Comparison of ENCODE assay signal across 24 cellular contexts in the genomic region with DNA sequence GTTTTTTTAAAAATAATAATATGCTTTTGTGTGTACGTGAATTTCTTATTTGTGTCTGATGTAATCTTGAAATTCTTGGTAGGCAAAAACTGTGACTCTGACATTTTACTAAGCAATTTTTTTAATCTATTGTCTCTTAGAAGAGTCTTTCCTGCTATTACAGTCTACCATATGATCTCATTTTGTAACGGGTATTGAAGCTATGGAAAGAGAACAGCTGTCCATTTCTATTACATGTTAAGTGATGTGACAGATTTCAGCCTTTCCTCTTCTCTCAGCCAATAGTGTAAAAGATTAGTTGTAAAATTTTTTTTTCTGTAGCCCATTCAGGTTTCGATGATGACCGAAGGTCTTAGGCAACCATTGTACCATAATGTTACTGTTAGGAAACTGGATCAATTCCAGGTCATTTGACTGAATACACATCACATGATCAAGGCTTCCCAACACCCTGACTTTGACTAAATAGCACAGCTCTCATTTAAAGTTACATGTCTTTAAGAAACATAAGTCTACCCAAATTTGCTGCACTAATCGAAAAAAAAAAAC.
A peak's percentile ranks its signal among the peaks of the same experiment; 100 is the strongest.
DNase-seq lines count a peak whose midpoint lies in the region; FAIRE-seq and TF ChIP-seq lines count a peak whose summit lies in the region.
"Had no signal": no experiment of that assay in that cellular context is flagged by ENCODE, and none has a peak within 500 bp of the region (broad histone marks: within the 10 kb centered on the region; RNA-seq: fewer than 3 reads in every experiment).

No MANE protein-coding gene starts in this region.

- H3K4me3 Mint-ChIP-seq in brain, result no peak overlapping the region
- H3K4me3 Mint-ChIP-seq in activated T-helper 1 cell treated with anti-CD3 and anti-CD28 coated beads, Interleukin-12 subunit alpha, Interleukin-12 subunit beta, Interleukin-2, Interleukin-4 antibody, amounts not matched to agents 30 ng/mL and 10 ng/mL and 1 ng/mL, durations not matched to agents 14 hours and 24 hours and 36 hours, result no peak overlapping the region
- H3K4me3 Mint-ChIP-seq: effector memory CD8-positive, alpha-beta T cell; IgD-negative memory B cell had no signal

- H3K9me3 ChIP-seq in Loucy (ENCODE audit: insufficient read depth, low read depth, low read length) (no peaks in the 10 kb centered on the region), thyroid gland (no peaks in the 10 kb centered on the region)
- H3K9me3 ChIP-seq: lower lobe of right lung, Peyer's patch, uterus had no signal

- no peak overlapping the region for H2AFZ ChIP-seq in Loucy (ENCODE audit: low read length)

- intact Hi-C loops in activated T-helper 1 cell treated with anti-CD3 and anti-CD28 coated beads, Interleukin-12 subunit alpha, Interleukin-12 subunit beta, Interleukin-2, Interleukin-4 antibody, amounts not matched to agents 30 ng/mL and 10 ng/mL and 1 ng/mL, durations not matched to agents 14 hours and 24 hours and 36 hours (cut with micrococcal nuclease), result no loop called here
- intact Hi-C loops in thyroid gland (cut with DNase I), result no loop called here

- DNase-seq in erythroblast (lab: John Stamatoyannopoulos, UW), result no peak
- no peak for DNase-seq in activated T-helper 1 cell treated with anti-CD3 and anti-CD28 coated beads, Interleukin-12 subunit alpha, Interleukin-12 subunit beta, Interleukin-2, Interleukin-4 antibody, amounts not matched to agents 30 ng/mL and 10 ng/mL and 1 ng/mL, durations not matched to agents 14 hours and 24 hours and 36 hours (ENCODE audit: low spot score)
- no peak for DNase-seq in thyroid gland
- no peak for DNase-seq in GM03348 (ENCODE audit: low spot score)
- DNase-seq: activated CD4-positive, alpha-beta T cell treated with anti-CD3 and anti-CD28 coated beads, Interleukin-2, amount 50 U/mL, for 4 hours; activated naive CD4-positive, alpha-beta T cell treated with Interleukin-2 at 50 U/mL for 16 hours; activated T-cell treated with anti-CD3 and anti-CD28 coated beads for 4 hours; C1 segment of cervical spinal cord; effector memory CD8-positive, alpha-beta T cell; foreskin fibroblast; hippocampal formation; islet precursor cell; lower lobe of right lung; NCI-H1694 treated with DMSO at 0.1 percent for 48 hours; NCI-H2227 treated with DMSO at 0.1 percent for 48 hours; nucleus accumbens; Peyer's patch; uterus; WERI-Rb-1 had no signal

- no peak for TF ChIP-seq CTCF in 22Rv1 (IDR thresholded peaks at IDR 0.05)
- TF ChIP-seq CTCF in Loucy (conservative IDR thresholded peaks at IDR 0.05; ENCODE audit: low read length), result no peak
- TF ChIP-seq CTCF in brain (conservative IDR thresholded peaks at IDR 0.05), result no peak
- no peak for TF ChIP-seq CTCF in thyroid gland (IDR thresholded peaks at IDR 0.05)

- 61 to 64% methylated on average over 5 of the region's 5 CpGs for WGBS in thyroid gland, 2 donors

- H3F3A ChIP-seq in Loucy (ENCODE audit: low read depth), result peaks cover 12% of the 10 kb centered on the region; the same call in 1 of the 2 replicates

- no peaks in the 10 kb centered on the region for H3K9me3 Mint-ChIP-seq in brain
- no peaks in the 10 kb centered on the region for H3K9me3 Mint-ChIP-seq in activated T-helper 1 cell treated with anti-CD3 and anti-CD28 coated beads, Interleukin-12 subunit alpha, Interleukin-12 subunit beta, Interleukin-2, Interleukin-4 antibody, amounts not matched to agents 30 ng/mL and 10 ng/mL and 1 ng/mL, durations not matched to agents 14 hours and 24 hours and 36 hours
- H3K9me3 Mint-ChIP-seq: effector memory CD8-positive, alpha-beta T cell; IgD-negative memory B cell had no signal

- no peaks in the 10 kb centered on the region for H3K36me3 Mint-ChIP-seq in brain
- no peaks in the 10 kb centered on the region for H3K36me3 Mint-ChIP-seq in activated T-helper 1 cell treated with anti-CD3 and anti-CD28 coated beads, Interleukin-12 subunit alpha, Interleukin-12 subunit beta, Interleukin-2, Interleukin-4 antibody, amounts not matched to agents 30 ng/mL and 10 ng/mL and 1 ng/mL, durations not matched to agents 14 hours and 24 hours and 36 hours (ENCODE audit: low read depth)

- H3K4me1 ChIP-seq in Loucy (ENCODE audit: insufficient read depth, low read length, poor library complexity, severe bottlenecking) (peaks cover 70% of the 10 kb centered on the region), thyroid gland (peaks cover 31 to 37% of the 10 kb centered on the region in 2 donors)
- H3K4me1 ChIP-seq: lower lobe of right lung, uterus had no signal

- H4K20me1 ChIP-seq in Loucy (ENCODE audit: insufficient read depth, low read length, poor library complexity, severe bottlenecking), result no peaks in the 10 kb centered on the region

- peak overlapping the region; percentile 9; the same call in 1 of the 2 replicates for H3K27ac ChIP-seq in 22Rv1
- H3K27ac ChIP-seq in thyroid gland, result no peak overlapping the region
- H3K27ac ChIP-seq: lower lobe of right lung, uterus, WERI-Rb-1 had no signal

- peak overlapping the region; percentile 48 for H3K4me2 ChIP-seq in Loucy (ENCODE audit: low read depth, low read length, poor library complexity, severe bottlenecking)

- no peaks in the 10 kb centered on the region for H3K36me3 ChIP-seq in Loucy (ENCODE audit: insufficient read depth, low read length)
- no peaks in the 10 kb centered on the region for H3K36me3 ChIP-seq in thyroid gland
- H3K36me3 ChIP-seq: lower lobe of right lung, Peyer's patch, uterus, WERI-Rb-1 had no signal

- peak; percentile 43 for FAIRE-seq in islet of Langerhans (lab: Jason Lieb, UNC)

- H3K4me3 ChIP-seq in Loucy (ENCODE audit: low read length, poor library complexity, severe bottlenecking) (peak overlapping the region; percentile 13), thyroid gland (replicated peaks in 1 of 3) (no peak overlapping the region)
- H3K4me3 ChIP-seq: lower lobe of right lung, Peyer's patch, uterus had no signal

- H3K27me3 ChIP-seq in Loucy (ENCODE audit: insufficient read depth, low read length, poor library complexity, severe bottlenecking), result no peaks in the 10 kb centered on the region
- no peaks in the 10 kb centered on the region for H3K27me3 ChIP-seq in thyroid gland
- H3K27me3 ChIP-seq: Peyer's patch, uterus had no signal

- peak overlapping the region in 3 of 5 experiments; percentile 22 to 62 (median 41) for H3K27ac Mint-ChIP-seq in brain
- H3K27ac Mint-ChIP-seq in activated T-helper 1 cell treated with anti-CD3 and anti-CD28 coated beads, Interleukin-12 subunit alpha, Interleukin-12 subunit beta, Interleukin-2, Interleukin-4 antibody, amounts not matched to agents 30 ng/mL and 10 ng/mL and 1 ng/mL, durations not matched to agents 14 hours and 24 hours and 36 hours, result no peak overlapping the region
- H3K27ac Mint-ChIP-seq: IgD-negative memory B cell had no signal

- TF ChIP-seq POLR2A in erythroblast (IDR thresholded peaks at IDR 0.05; ENCODE audit: low read length) (no peak), thyroid gland (IDR thresholded peaks at IDR 0.05) (no peak)

- no peaks in the 10 kb centered on the region for H3K27me3 Mint-ChIP-seq in brain
- no peaks in the 10 kb centered on the region for H3K27me3 Mint-ChIP-seq in activated T-helper 1 cell treated with anti-CD3 and anti-CD28 coated beads, Interleukin-12 subunit alpha, Interleukin-12 subunit beta, Interleukin-2, Interleukin-4 antibody, amounts not matched to agents 30 ng/mL and 10 ng/mL and 1 ng/mL, durations not matched to agents 14 hours and 24 hours and 36 hours (ENCODE audit: insufficient read depth)
- H3K27me3 Mint-ChIP-seq: effector memory CD8-positive, alpha-beta T cell; IgD-negative memory B cell had no signal

- peaks cover 27% of the 10 kb centered on the region for H3K4me1 Mint-ChIP-seq in brain
- no peaks in the 10 kb centered on the region for H3K4me1 Mint-ChIP-seq in activated T-helper 1 cell treated with anti-CD3 and anti-CD28 coated beads, Interleukin-12 subunit alpha, Interleukin-12 subunit beta, Interleukin-2, Interleukin-4 antibody, amounts not matched to agents 30 ng/mL and 10 ng/mL and 1 ng/mL, durations not matched to agents 14 hours and 24 hours and 36 hours (ENCODE audit: low read depth)
- H3K4me1 Mint-ChIP-seq: IgD-negative memory B cell had no signal

- H3K79me2 ChIP-seq in Loucy (ENCODE audit: insufficient read depth, low read length), result no peaks in the 10 kb centered on the region

- H3K9ac ChIP-seq in Loucy (ENCODE audit: low read depth, low read length, poor library complexity, severe bottlenecking), result no peak overlapping the region

- no peaks in the 10 kb centered on the region for H3K9me2 ChIP-seq in Loucy (replicated peaks; ENCODE audit: low read depth, low read length)
